ENCODE assay signal across 9 cellular contexts in genomic region chr12:27434673-27435565, GRCh38. TPM values are rescaled to one million over a fixed set of nuclear protein-coding genes. Genes with fewer than 3 reads are reported as not detected.
DNase-seq lines count a peak whose midpoint lies in the region; ATAC-seq and TF ChIP-seq lines count a peak whose summit lies in the region.
"Had no signal": no experiment of that assay in that cellular context is flagged by ENCODE, and none has a peak within 500 bp of the region (broad histone marks: within the 10 kb centered on the region; RNA-seq: fewer than 3 reads in every experiment).

No MANE protein-coding gene starts in this region.

- CTCF ChIA-PET in MCF 10A (lab: Yijun Ruan, JAX): interaction anchor here (0.6 to 6.0 kb wide), 35 partner anchors 10 to 1191 kb away, joined by 3 to 49 read pairs (median 4); partner anchors contain the start of genes PPFIBP1 and SMCO2

- no peak for ATAC-seq in GM21381 (IDR thresholded peaks at IDR 0.05; ENCODE audit: unreplicated experiment)

- H3K27me3 ChIP-seq in OCI-LY3 (ENCODE audit: low read depth, low read length) (no peaks in the 10 kb centered on the region), liver (ENCODE audit: control insufficient read depth in 4 of 4, insufficient read depth in 4 of 4, low read length in 3 of 4) (no peaks in the 10 kb centered on the region), HAP-1 (ENCODE audit: low read depth) (no peaks in the 10 kb centered on the region)

- H3K9me3 ChIP-seq in OCI-LY3 (ENCODE audit: insufficient read depth, low read length) (no peaks in the 10 kb centered on the region), liver (ENCODE audit: control insufficient read depth in 4 of 4, low read length in 3 of 4) (no peaks in the 10 kb centered on the region), HAP-1 (no peaks in the 10 kb centered on the region)

- peak; percentile 74 to 77 for TF ChIP-seq RAD21 in liver (IDR thresholded peaks at IDR 0.05)

- H3K4me2 ChIP-seq in OCI-LY3 (ENCODE audit: low read length): no peak overlapping the region

- no peaks in the 10 kb centered on the region for H3K79me2 ChIP-seq in OCI-LY3 (ENCODE audit: low read length)

- H2AFZ ChIP-seq in OCI-LY3 (ENCODE audit: low read depth, low read length): peak overlapping the region; percentile 50; the same call in 1 of the 2 replicates

- TF ChIP-seq POLR2A in lower leg skin (IDR thresholded peaks at IDR 0.05): no peak

- no peaks in the 10 kb centered on the region for H4K20me1 ChIP-seq in OCI-LY3 (ENCODE audit: insufficient read depth, low read length)

- DNase-seq in stimulated activated CD8-positive, alpha-beta memory T cell treated with anti-CD3 and anti-CD28 coated beads, Interleukin-12 subunit alpha, Interleukin-12 subunit beta, amount 100 ng/mL, for 1 hour (ENCODE audit: low read depth): peak; percentile 4
- no peak for DNase-seq in stimulated activated CD8-positive, alpha-beta memory T cell treated with anti-CD3 and anti-CD28 coated beads, Interleukin-4, amount 100 ng/mL, for 48 hours
- DNase-seq in MCF 10A (ENCODE audit: unreplicated experiment) (peak; percentile 19), lower leg skin (ENCODE audit: low spot score in 2 of 2) (no peak), HAP-1 (ENCODE audit: low spot score in 2 of 2) (no peak)

- peaks cover 7% of the 10 kb centered on the region for H3K4me1 Mint-ChIP-seq in MCF 10A (ENCODE audit: insufficient read depth, unreplicated experiment)

- H3K9ac ChIP-seq in OCI-LY3 (ENCODE audit: low read length): no peak overlapping the region
- H3K9ac ChIP-seq in liver (ENCODE audit: low read depth in 1 of 2, low read length in 2 of 2): no peak overlapping the region

- POLR2A ChIA-PET in MCF 10A (lab: Yijun Ruan, JAX): interaction anchor here (0.6 to 3.5 kb wide), 6 partner anchors 10 to 1547 kb away, joined by 3 to 43 read pairs (median 4); partner anchors contain the start of gene PPFIBP1

- no peak overlapping the region for H3K4me3 ChIP-seq in OCI-LY3 (ENCODE audit: low read length)
- H3K4me3 ChIP-seq in liver (ENCODE audit: low read depth in 1 of 3, low read length in 3 of 3): no peak overlapping the region
- H3K4me3 ChIP-seq in lower leg skin (ENCODE audit: low read depth, poor library complexity, severe bottlenecking): no peak overlapping the region
- H3K4me3 ChIP-seq in HAP-1: no peak overlapping the region

- peak; percentile 27; the same call in 1 of the 2 replicates for TF ChIP-seq CTCF in OCI-LY3 (IDR thresholded peaks at IDR 0.05; ENCODE audit: low read depth, low read length)
- peak; percentile 57 for TF ChIP-seq CTCF in MCF 10A (IDR thresholded peaks at IDR 0.05; ENCODE audit: unreplicated experiment)
- TF ChIP-seq CTCF in liver (IDR thresholded peaks at IDR 0.05; ENCODE audit: low read depth, low read length, missing input control): peak; percentile 63
- no peak for TF ChIP-seq CTCF in lower leg skin (IDR thresholded peaks at IDR 0.05)

- 32% methylated on average over 6 of the region's 6 CpGs for WGBS in liver
- WGBS in lower leg skin, 2 donors: 39 to 43% methylated on average over 5 of the region's 6 CpGs

- H3K36me3 Mint-ChIP-seq in MCF 10A (ENCODE audit: insufficient read depth, unreplicated experiment): no peaks in the 10 kb centered on the region
- H3K36me3 Mint-ChIP-seq: activated naive CD8-positive, alpha-beta T cell had no signal

- no peaks in the 10 kb centered on the region for H3K9me3 Mint-ChIP-seq in MCF 10A (ENCODE audit: unreplicated experiment)

- no peaks in the 10 kb centered on the region for H3K36me3 ChIP-seq in OCI-LY3 (replicated peaks; ENCODE audit: low read depth, low read length)
- H3K36me3 ChIP-seq in liver (ENCODE audit: control insufficient read depth in 4 of 4, insufficient read depth in 3 of 4, low read depth in 1 of 4, low read length in 3 of 4): no peaks in the 10 kb centered on the region
- no peaks in the 10 kb centered on the region for H3K36me3 ChIP-seq in HAP-1 (replicated peaks)

- H3K27me3 Mint-ChIP-seq in MCF 10A (ENCODE audit: insufficient read depth, unreplicated experiment): no peaks in the 10 kb centered on the region

- no peak overlapping the region for H3K27ac Mint-ChIP-seq in MCF 10A (ENCODE audit: low read depth, unreplicated experiment)
- H3K27ac Mint-ChIP-seq: activated naive CD8-positive, alpha-beta T cell had no signal

- in situ Hi-C loops in HAP-1 (cut with MboI; ENCODE audit: low sequenced_read_pairs): no loop called here

- no TSS peak for BruUV-seq in MCF 10A (replicated peaks; lab: Mats Ljungman, UMichigan)

- intact Hi-C loops in MCF 10A (cut with micrococcal nuclease): loop anchor here (1.0 to 5.0 kb wide), 3 partner anchors 90 to 217 kb away; partner anchors contain the start of gene PPFIBP1
- intact Hi-C loops in lower leg skin (cut with DNase I; ENCODE audit: low total_unique reads): loop anchor here (5.0 to 10.0 kb wide), 2 partner anchors 80 to 217 kb away; no protein-coding TSS in a partner anchor

- H3K27ac ChIP-seq in OCI-LY3 (ENCODE audit: low read length): no peak overlapping the region
- no peak overlapping the region for H3K27ac ChIP-seq in liver (ENCODE audit: low read depth in 1 of 2, low read length in 2 of 2)

- H3K4me1 ChIP-seq in OCI-LY3 (ENCODE audit: low read length) (peaks cover 22% of the 10 kb centered on the region), liver (ENCODE audit: control insufficient read depth in 4 of 4, insufficient read depth in 4 of 4, low read length in 3 of 4) (peaks cover 0 to 2% (median 0%) of the 10 kb centered on the region in 4 donors), HAP-1 (peaks cover 26% of the 10 kb centered on the region)

- no peak overlapping the region for H3K4me3 Mint-ChIP-seq in MCF 10A (ENCODE audit: unreplicated experiment)
- H3K4me3 Mint-ChIP-seq: activated naive CD8-positive, alpha-beta T cell had no signal

TF ChIP-seq in liver, 16 proteins besides CTCF, POLR2A, EP300 and RAD21:
- TF ChIP-seq ZBTB33 (IDR thresholded peaks at IDR 0.05) (no peak), NR2F2 (IDR thresholded peaks at IDR 0.05) (no peak), HNF4G (IDR thresholded peaks at IDR 0.05) (no peak), TAF1 (conservative IDR thresholded peaks at IDR 0.05) (no peak), JUND (IDR thresholded peaks at IDR 0.05) (no peak), MAX (IDR thresholded peaks at IDR 0.05) (no peak), RXRA (IDR thresholded peaks at IDR 0.05) (no peak), YY1 (IDR thresholded peaks at IDR 0.05) (no peak), SP1 (IDR thresholded peaks at IDR 0.05) (no peak), HNF4A (conservative IDR thresholded peaks at IDR 0.05) (no peak), GABPA (IDR thresholded peaks at IDR 0.05 in 1 of 2, conservative IDR thresholded peaks at IDR 0.05 in 1 of 2) (no peak), FOXA1 (IDR thresholded peaks at IDR 0.05) (no peak), ATF3 (IDR thresholded peaks at IDR 0.05) (no peak), FOXA2 (IDR thresholded peaks at IDR 0.05) (no peak), REST (IDR thresholded peaks at IDR 0.05) (no peak), EGR1 (IDR thresholded peaks at IDR 0.05; ENCODE audit: low read depth in 2 of 2) (no peak)

RNA-seq across cellular contexts. Expression of gene SMCO2, which starts 11.6 kb away (rescaled TPM):
- total RNA-seq in MCF 10A (2022) (0.37 TPM in 1 of 2 replicates, not detected in the other), liver (not detected), lower leg skin (not detected)
- polyA plus RNA-seq in liver: not detected

Comparison
In these comparisons a context has a peak if more than half of its experiments do, and no peak if none do; other contexts are left out.
1. DNase-seq: peak in stimulated activated CD8-positive, alpha-beta memory T cell treated with anti-CD3 and anti-CD28 coated beads, Interleukin-12 subunit alpha, Interleukin-12 subunit beta, amount 100 ng/mL, for 1 hour (single experiment) and MCF 10A (single experiment); none in stimulated activated CD8-positive, alpha-beta memory T cell treated with anti-CD3 and anti-CD28 coated beads, Interleukin-4, amount 100 ng/mL, for 48 hours (single experiment), lower leg skin (0 of 2) and HAP-1 (0 of 2).
2. CTCF ChIP-seq: peak in OCI-LY3 (single experiment), MCF 10A (single experiment) and liver (single experiment); none in lower leg skin (0 of 3).